Comparison of ENCODE assay signal across 9 cellular contexts in the genomic region with DNA sequence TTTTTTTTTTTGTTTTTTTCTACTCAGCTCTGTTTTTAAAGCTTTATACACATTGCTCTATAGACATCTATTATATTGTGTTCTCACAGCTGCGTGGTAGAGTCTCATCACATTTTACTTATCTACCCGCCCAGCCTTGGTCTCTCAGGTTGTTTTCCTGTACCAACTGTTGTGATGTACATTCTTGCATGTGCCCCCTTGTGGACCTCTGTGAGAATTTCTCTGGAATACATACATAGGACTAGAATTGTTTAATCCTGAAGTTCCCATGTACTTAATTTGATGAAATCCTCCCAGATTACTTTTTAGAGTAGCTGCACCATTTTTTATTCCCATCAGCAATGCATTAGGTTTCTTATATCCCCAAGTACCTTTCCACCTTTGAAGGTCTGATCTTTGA. TPM values are rescaled to one million over a fixed set of nuclear protein-coding genes. Genes with fewer than 3 reads are reported as not detected.
DNase-seq lines count a peak whose midpoint lies in the region; ATAC-seq and TF ChIP-seq lines count a peak whose summit lies in the region.
"Had no signal": no experiment of that assay in that cellular context is flagged by ENCODE, and none has a peak within 500 bp of the region (broad histone marks: within the 10 kb centered on the region; RNA-seq: fewer than 3 reads in every experiment).

No MANE protein-coding gene starts in this region.

- H3K4me1 Mint-ChIP-seq in WTC11 = peaks cover 5% of the 10 kb centered on the region
- H3K4me1 Mint-ChIP-seq in stimulated activated memory B cell treated with anti-CD40 and anti-IgM and Interleukin-4, amounts not matched to agents 10 μg/mL and 1 μg/mL and 100 μg/mL, for 72 hours = no peaks in the 10 kb centered on the region
- H3K4me1 Mint-ChIP-seq: CD4-positive, CD25-positive, alpha-beta regulatory T cell had no signal

- peaks cover 8% of the 10 kb centered on the region for H3K27me3 Mint-ChIP-seq in WTC11 (ENCODE audit: low read depth)
- H3K27me3 Mint-ChIP-seq in stimulated activated memory B cell treated with anti-CD40 and anti-IgM and Interleukin-4, amounts not matched to agents 10 μg/mL and 1 μg/mL and 100 μg/mL, for 72 hours = no peaks in the 10 kb centered on the region
- H3K27me3 Mint-ChIP-seq: CD4-positive, CD25-positive, alpha-beta regulatory T cell had no signal

- no peaks in the 10 kb centered on the region for H3K36me3 ChIP-seq in lung (ENCODE audit: control insufficient read depth in 2 of 2, insufficient read depth in 2 of 2, low read length in 2 of 2)

- CTCF ChIA-PET in WTC11 (lab: Charles Lee) = interaction anchor here (1.0 to 2.8 kb wide), 5 partner anchors 10 to 281 kb away, joined by 3 to 35 read pairs (median 6); no protein-coding TSS in a partner anchor

- H3K27ac Mint-ChIP-seq in WTC11 = no peak overlapping the region
- H3K27ac Mint-ChIP-seq in stimulated activated memory B cell treated with anti-CD40 and anti-IgM and Interleukin-4, amounts not matched to agents 10 μg/mL and 1 μg/mL and 100 μg/mL, for 72 hours = no peak overlapping the region
- H3K27ac Mint-ChIP-seq: CD4-positive, CD25-positive, alpha-beta regulatory T cell had no signal

- H3K9me3 ChIP-seq in lung (ENCODE audit: control insufficient read depth in 2 of 2, insufficient read depth in 1 of 2, low read length in 1 of 2) = no peaks in the 10 kb centered on the region

- POLR2A ChIA-PET in WTC11 (lab: Charles Lee) = no interaction called here

- no peak overlapping the region for H3K4me3 Mint-ChIP-seq in WTC11
- H3K4me3 Mint-ChIP-seq in stimulated activated memory B cell treated with anti-CD40 and anti-IgM and Interleukin-4, amounts not matched to agents 10 μg/mL and 1 μg/mL and 100 μg/mL, for 72 hours = no peak overlapping the region
- H3K4me3 Mint-ChIP-seq: CD4-positive, CD25-positive, alpha-beta regulatory T cell had no signal

- DNase-seq in NCI-H2081 (lab: John Stamatoyannopoulos, UW) = peak; percentile 18 to 43
- DNase-seq in NCI-H2081 treated with DMSO at 0.1 percent for 48 hours (lab: John Stamatoyannopoulos, UW) = no peak
- peak; percentile 24 for DNase-seq in WTC11 (ENCODE audit: low spot score)
- peak; percentile 33 for DNase-seq in lung (ENCODE audit: low spot score)
- no peak for DNase-seq in dedifferentiated amniotic fluid mesenchymal stem cell (ENCODE audit: extremely low spot score)
- no peak for DNase-seq in nucleus accumbens (lab: John Stamatoyannopoulos, UW)
- DNase-seq: CD4-positive, CD25-positive, alpha-beta regulatory T cell had no signal

- H3K4me1 ChIP-seq in lung (ENCODE audit: control insufficient read depth in 2 of 2, insufficient read depth in 2 of 2, low read length in 2 of 2) = no peaks in the 10 kb centered on the region

- no peak overlapping the region for H3K4me3 ChIP-seq in lung

- TF ChIP-seq CTCF in LNCAP (IDR thresholded peaks at IDR 0.05) (peak; percentile 48), WTC11 (IDR thresholded peaks at IDR 0.05) (peak; percentile 32; the same call in 1 of the 2 replicates), lung (IDR thresholded peaks at IDR 0.05; ENCODE audit: control extremely low read depth, extremely low read depth) (no peak)

- no peaks in the 10 kb centered on the region for H3K27me3 ChIP-seq in lung (ENCODE audit: control insufficient read depth, insufficient read depth)

- no peaks in the 10 kb centered on the region for H3K9me3 Mint-ChIP-seq in WTC11
- no peaks in the 10 kb centered on the region for H3K9me3 Mint-ChIP-seq in stimulated activated memory B cell treated with anti-CD40 and anti-IgM and Interleukin-4, amounts not matched to agents 10 μg/mL and 1 μg/mL and 100 μg/mL, for 72 hours

- H3K36me3 Mint-ChIP-seq in WTC11 = no peaks in the 10 kb centered on the region
- H3K36me3 Mint-ChIP-seq in stimulated activated memory B cell treated with anti-CD40 and anti-IgM and Interleukin-4, amounts not matched to agents 10 μg/mL and 1 μg/mL and 100 μg/mL, for 72 hours = no peaks in the 10 kb centered on the region
- H3K36me3 Mint-ChIP-seq: CD4-positive, CD25-positive, alpha-beta regulatory T cell had no signal

- ATAC-seq in WTC11 = peak; percentile 73
- no peak for ATAC-seq in lung (ENCODE audit: insufficient read depth, low FRiP score)
- no peak for ATAC-seq in stimulated activated memory B cell treated with anti-CD40 and anti-IgM and Interleukin-4, amounts not matched to agents 10 μg/mL and 1 μg/mL and 100 μg/mL, for 72 hours

- WGBS in lung, 2 donors = 42 to 47% methylated on average over 2 of the region's 2 CpGs

- H3K27ac ChIP-seq in lung (ENCODE audit: low read depth in 1 of 2, low read length in 1 of 2) = no peak overlapping the region

TF ChIP-seq in WTC11, 78 proteins besides CTCF, POLR2A, EP300 and RAD21:
- TF ChIP-seq, protein P1, sequence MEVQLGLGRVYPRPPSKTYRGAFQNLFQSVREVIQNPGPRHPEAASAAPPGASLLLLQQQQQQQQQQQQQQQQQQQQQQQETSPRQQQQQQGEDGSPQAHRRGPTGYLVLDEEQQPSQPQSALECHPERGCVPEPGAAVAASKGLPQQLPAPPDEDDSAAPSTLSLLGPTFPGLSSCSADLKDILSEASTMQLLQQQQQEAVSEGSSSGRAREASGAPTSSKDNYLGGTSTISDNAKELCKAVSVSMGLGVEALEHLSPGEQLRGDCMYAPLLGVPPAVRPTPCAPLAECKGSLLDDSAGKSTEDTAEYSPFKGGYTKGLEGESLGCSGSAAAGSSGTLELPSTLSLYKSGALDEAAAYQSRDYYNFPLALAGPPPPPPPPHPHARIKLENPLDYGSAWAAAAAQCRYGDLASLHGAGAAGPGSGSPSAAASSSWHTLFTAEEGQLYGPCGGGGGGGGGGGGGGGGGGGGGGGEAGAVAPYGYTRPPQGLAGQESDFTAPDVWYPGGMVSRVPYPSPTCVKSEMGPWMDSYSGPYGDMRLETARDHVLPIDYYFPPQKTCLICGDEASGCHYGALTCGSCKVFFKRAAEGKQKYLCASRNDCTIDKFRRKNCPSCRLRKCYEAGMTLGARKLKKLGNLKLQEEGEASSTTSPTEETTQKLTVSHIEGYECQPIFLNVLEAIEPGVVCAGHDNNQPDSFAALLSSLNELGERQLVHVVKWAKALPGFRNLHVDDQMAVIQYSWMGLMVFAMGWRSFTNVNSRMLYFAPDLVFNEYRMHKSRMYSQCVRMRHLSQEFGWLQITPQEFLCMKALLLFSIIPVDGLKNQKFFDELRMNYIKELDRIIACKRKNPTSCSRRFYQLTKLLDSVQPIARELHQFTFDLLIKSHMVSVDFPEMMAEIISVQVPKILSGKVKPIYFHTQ (CRISPR knock-in tag; IDR thresholded peaks at IDR 0.05) = no peak
- TF ChIP-seq GTF2I (CRISPR knock-in tag; conservative IDR thresholded peaks at IDR 0.05) = no peak
- TF ChIP-seq, protein P2, sequence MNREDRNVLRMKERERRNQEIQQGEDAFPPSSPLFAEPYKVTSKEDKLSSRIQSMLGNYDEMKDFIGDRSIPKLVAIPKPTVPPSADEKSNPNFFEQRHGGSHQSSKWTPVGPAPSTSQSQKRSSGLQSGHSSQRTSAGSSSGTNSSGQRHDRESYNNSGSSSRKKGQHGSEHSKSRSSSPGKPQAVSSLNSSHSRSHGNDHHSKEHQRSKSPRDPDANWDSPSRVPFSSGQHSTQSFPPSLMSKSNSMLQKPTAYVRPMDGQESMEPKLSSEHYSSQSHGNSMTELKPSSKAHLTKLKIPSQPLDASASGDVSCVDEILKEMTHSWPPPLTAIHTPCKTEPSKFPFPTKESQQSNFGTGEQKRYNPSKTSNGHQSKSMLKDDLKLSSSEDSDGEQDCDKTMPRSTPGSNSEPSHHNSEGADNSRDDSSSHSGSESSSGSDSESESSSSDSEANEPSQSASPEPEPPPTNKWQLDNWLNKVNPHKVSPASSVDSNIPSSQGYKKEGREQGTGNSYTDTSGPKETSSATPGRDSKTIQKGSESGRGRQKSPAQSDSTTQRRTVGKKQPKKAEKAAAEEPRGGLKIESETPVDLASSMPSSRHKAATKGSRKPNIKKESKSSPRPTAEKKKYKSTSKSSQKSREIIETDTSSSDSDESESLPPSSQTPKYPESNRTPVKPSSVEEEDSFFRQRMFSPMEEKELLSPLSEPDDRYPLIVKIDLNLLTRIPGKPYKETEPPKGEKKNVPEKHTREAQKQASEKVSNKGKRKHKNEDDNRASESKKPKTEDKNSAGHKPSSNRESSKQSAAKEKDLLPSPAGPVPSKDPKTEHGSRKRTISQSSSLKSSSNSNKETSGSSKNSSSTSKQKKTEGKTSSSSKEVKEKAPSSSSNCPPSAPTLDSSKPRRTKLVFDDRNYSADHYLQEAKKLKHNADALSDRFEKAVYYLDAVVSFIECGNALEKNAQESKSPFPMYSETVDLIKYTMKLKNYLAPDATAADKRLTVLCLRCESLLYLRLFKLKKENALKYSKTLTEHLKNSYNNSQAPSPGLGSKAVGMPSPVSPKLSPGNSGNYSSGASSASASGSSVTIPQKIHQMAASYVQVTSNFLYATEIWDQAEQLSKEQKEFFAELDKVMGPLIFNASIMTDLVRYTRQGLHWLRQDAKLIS (CRISPR knock-in tag; IDR thresholded peaks at IDR 0.05; ENCODE audit: borderline replicate concordance) = no peak
- no peak for TF ChIP-seq JUN (CRISPR knock-in tag; IDR thresholded peaks at IDR 0.05)
- TF ChIP-seq ZNF317 (CRISPR knock-in tag; IDR thresholded peaks at IDR 0.05; ENCODE audit: borderline replicate concordance, low read depth) = no peak
- TF ChIP-seq HMGA2 (CRISPR knock-in tag; IDR thresholded peaks at IDR 0.05) = no peak
- no peak for TF ChIP-seq CREB1 (CRISPR knock-in tag; IDR thresholded peaks at IDR 0.05)
- TF ChIP-seq, protein P3, sequence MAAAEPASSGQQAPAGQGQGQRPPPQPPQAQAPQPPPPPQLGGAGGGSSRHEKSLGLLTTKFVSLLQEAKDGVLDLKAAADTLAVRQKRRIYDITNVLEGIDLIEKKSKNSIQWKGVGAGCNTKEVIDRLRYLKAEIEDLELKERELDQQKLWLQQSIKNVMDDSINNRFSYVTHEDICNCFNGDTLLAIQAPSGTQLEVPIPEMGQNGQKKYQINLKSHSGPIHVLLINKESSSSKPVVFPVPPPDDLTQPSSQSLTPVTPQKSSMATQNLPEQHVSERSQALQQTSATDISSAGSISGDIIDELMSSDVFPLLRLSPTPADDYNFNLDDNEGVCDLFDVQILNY (CRISPR knock-in tag; IDR thresholded peaks at IDR 0.05) = no peak
- no peak for TF ChIP-seq ZBTB21 (CRISPR knock-in tag; IDR thresholded peaks at IDR 0.05; ENCODE audit: borderline replicate concordance)

RNA-seq across cellular contexts. Expression of a gene that starts 40.4 kb away (rescaled TPM):
- total RNA-seq in WTC11 (2021) (not detected in 3 replicates), lung (not detected)
- not detected for polyA plus RNA-seq in lung
- total RNA-seq: CD4-positive, CD25-positive, alpha-beta regulatory T cell had no signal
- polyA plus RNA-seq: CD4-positive, CD25-positive, alpha-beta regulatory T cell had no signal

Comparison
In these comparisons a context has a peak if more than half of its experiments do, and no peak if none do; other contexts are left out.
1. DNase-seq: peak in NCI-H2081 (2 of 2), WTC11 (single experiment) and lung (single experiment); none in NCI-H2081 treated with DMSO at 0.1 percent for 48 hours (single experiment), dedifferentiated amniotic fluid mesenchymal stem cell (single experiment) and nucleus accumbens (0 of 56).